Comparison of ENCODE assay signal across 8 cellular contexts in genomic region chrX:74382613-74383012, GRCh38. TPM values are rescaled to one million over a fixed set of nuclear protein-coding genes. Genes with fewer than 3 reads are reported as not detected.
DNase-seq lines count a peak whose midpoint lies in the region; ATAC-seq and TF ChIP-seq lines count a peak whose summit lies in the region.

No MANE protein-coding gene starts in this region.

- H3K27ac ChIP-seq in OCI-LY1 (ENCODE audit: low read depth, low read length, poor library complexity, severe bottlenecking): no peak overlapping the region

- H3K36me3 ChIP-seq in OCI-LY1 (ENCODE audit: insufficient read depth, low read length): no peaks in the 10 kb centered on the region

- H4K20me1 ChIP-seq in OCI-LY1 (ENCODE audit: insufficient read depth, low read length): no peaks in the 10 kb centered on the region

- H3K9me3 ChIP-seq in OCI-LY1 (ENCODE audit: low read length): no peaks in the 10 kb centered on the region

- no peaks in the 10 kb centered on the region for H3K27me3 ChIP-seq in OCI-LY1 (ENCODE audit: insufficient read depth, low read length)

- peaks cover 0 to 6% (median 0%) of the 10 kb centered on the region in 5 donors for H3K27me3 Mint-ChIP-seq in naive thymus-derived CD8-positive, alpha-beta T cell

- H3K4me1 Mint-ChIP-seq in naive thymus-derived CD8-positive, alpha-beta T cell: no peaks in the 10 kb centered on the region

- peak; percentile 59 for TF ChIP-seq CTCF in OCI-LY1 (IDR thresholded peaks at IDR 0.05; ENCODE audit: low read length)

- no peaks in the 10 kb centered on the region for H3K79me2 ChIP-seq in OCI-LY1 (ENCODE audit: insufficient read depth, low read length)

- no peak overlapping the region for H3K4me2 ChIP-seq in OCI-LY1 (ENCODE audit: low read length)

- no peak overlapping the region for H3K9ac ChIP-seq in OCI-LY1 (ENCODE audit: low read length)

- no peaks in the 10 kb centered on the region for H3K36me3 Mint-ChIP-seq in naive thymus-derived CD8-positive, alpha-beta T cell

- H3K4me3 ChIP-seq in OCI-LY1 (ENCODE audit: low read depth, low read length, poor library complexity, severe bottlenecking): no peak overlapping the region

- TF ChIP-seq POLR2A in erythroblast (IDR thresholded peaks at IDR 0.05; ENCODE audit: low read length): no peak

- ATAC-seq in GM18498 (IDR thresholded peaks at IDR 0.05; ENCODE audit: unreplicated experiment): peak; percentile 65
- peak; percentile 70 for ATAC-seq in HG03460 (IDR thresholded peaks at IDR 0.05; ENCODE audit: unreplicated experiment)
- peak; percentile 67 to 71 for ATAC-seq in naive thymus-derived CD8-positive, alpha-beta T cell

- H3K4me1 ChIP-seq in OCI-LY1 (ENCODE audit: insufficient read depth, low read length, severe bottlenecking): no peaks in the 10 kb centered on the region

- POLR2A ChIA-PET in naive thymus-derived CD8-positive, alpha-beta T cell (lab: Charles Lee): interaction anchor here (0.6 kb wide), 1 partner anchor 37 kb away, joined by 3 read pairs; no protein-coding TSS in a partner anchor

- H3K9me2 ChIP-seq in OCI-LY1 (ENCODE audit: low read depth, low read length): no peaks in the 10 kb centered on the region

- H3K4me3 Mint-ChIP-seq in naive thymus-derived CD8-positive, alpha-beta T cell: no peak overlapping the region

- peak; percentile 10 for DNase-seq in 8988T
- DNase-seq in activated T-cell treated with anti-CD3 and anti-CD28 coated beads for 1 hour (ENCODE audit: low read depth): peak; percentile 38
- peak; percentile 32 to 60 for DNase-seq in erythroblast (lab: John Stamatoyannopoulos, UW)
- peak; percentile 2 to 67 (median 34) for DNase-seq in naive thymus-derived CD8-positive, alpha-beta T cell
- DNase-seq in stimulated activated naive CD4-positive, alpha-beta T cell treated with Interleukin-2 at 50 U/mL for 16 hours (lab: John Stamatoyannopoulos, UW): peak; percentile 37

- no peaks in the 10 kb centered on the region for H3F3A ChIP-seq in OCI-LY1 (ENCODE audit: insufficient read depth, low read length)

- H3K9me3 Mint-ChIP-seq in naive thymus-derived CD8-positive, alpha-beta T cell: peaks cover 0 to 4% (median 0%) of the 10 kb centered on the region in 9 donors

- H2AFZ ChIP-seq in OCI-LY1 (ENCODE audit: low read length): no peak overlapping the region

- peak overlapping the region in 2 of 10 donors; percentile 27 to 39 for H3K27ac Mint-ChIP-seq in naive thymus-derived CD8-positive, alpha-beta T cell

RNA-seq across cellular contexts. Expression of gene SLC16A2, which starts 38.7 kb away (rescaled TPM):
- total RNA-seq in naive thymus-derived CD8-positive, alpha-beta T cell: under 1 TPM; 0.44 to 0.65 TPM
- polyA plus RNA-seq in naive thymus-derived CD8-positive, alpha-beta T cell: under 1 TPM; 0.37 to 0.66 (median 0.56) TPM
